ENCODE assay signal across 20 cellular contexts in genomic region chr4:125181804-125182203, GRCh38.
DNase-seq lines count a peak whose midpoint lies in the region; ATAC-seq and TF ChIP-seq lines count a peak whose summit lies in the region.
"Had no signal": no experiment of that assay in that cellular context is flagged by ENCODE, and none has a peak within 500 bp of the region (broad histone marks: within the 10 kb centered on the region; RNA-seq: fewer than 3 reads in every experiment).

No MANE protein-coding gene starts in this region.

- ATAC-seq in left lung, result peak; percentile 90
- ATAC-seq in lung (ENCODE audit: insufficient read depth, low FRiP score), result peak; percentile 66
- ATAC-seq in GM18868 (IDR thresholded peaks at IDR 0.05; ENCODE audit: unreplicated experiment), result no peak
- ATAC-seq in GM18502 (IDR thresholded peaks at IDR 0.05; ENCODE audit: poor library complexity, unreplicated experiment), result no peak

- 67 to 84% methylated on average over 3 of the region's 3 CpGs for WGBS in lung, 2 donors

- H3K27me3 ChIP-seq in left lung (no peaks in the 10 kb centered on the region), lung (ENCODE audit: control insufficient read depth, insufficient read depth) (no peaks in the 10 kb centered on the region)
- H3K27me3 ChIP-seq: BE2C, BLaER1 had no signal

- intact Hi-C loops in left lung (cut with DNase I), result no loop called here

- no peaks in the 10 kb centered on the region for H3K9me3 ChIP-seq in left lung
- no peaks in the 10 kb centered on the region for H3K9me3 ChIP-seq in lung (ENCODE audit: control insufficient read depth in 2 of 2, insufficient read depth in 1 of 2, low read length in 1 of 2)
- H3K9me3 ChIP-seq: BE2C, BLaER1 had no signal

- no peak overlapping the region for H3K27ac ChIP-seq in left lung
- H3K27ac ChIP-seq in lung (ENCODE audit: low read depth in 1 of 2, low read length in 1 of 2), result no peak overlapping the region
- H3K27ac ChIP-seq: BLaER1 had no signal

- DNase-seq in left lung (no peak), lung (ENCODE audit: low spot score) (no peak), EL (no peak)
- DNase-seq: 8988T; ACHN; BE2C; C1 segment of cervical spinal cord; CD4-positive, alpha-beta memory T cell; CD4-positive, CD25-positive, alpha-beta regulatory T cell; CD8-positive, alpha-beta memory T cell; COR-L47; DMS 273 treated with DMSO at 0.1 percent for 48 hours; DMS153; DMS53; DMS79; DND-41; GF-D8 had no signal

- H3K4me3 ChIP-seq in left lung, result no peak overlapping the region
- no peak overlapping the region for H3K4me3 ChIP-seq in lung
- H3K4me3 ChIP-seq: BLaER1 had no signal

- TF ChIP-seq CTCF in left lung (IDR thresholded peaks at IDR 0.05) (no peak), lung (IDR thresholded peaks at IDR 0.05; ENCODE audit: control extremely low read depth, extremely low read depth) (no peak)

- H3K4me1 ChIP-seq in left lung (no peaks in the 10 kb centered on the region), lung (ENCODE audit: control insufficient read depth in 2 of 2, insufficient read depth in 2 of 2, low read length in 2 of 2) (no peaks in the 10 kb centered on the region)
- H3K4me1 ChIP-seq: BE2C, BLaER1 had no signal

- H3K36me3 ChIP-seq in left lung (no peaks in the 10 kb centered on the region), lung (ENCODE audit: control insufficient read depth in 2 of 2, insufficient read depth in 2 of 2, low read length in 2 of 2) (no peaks in the 10 kb centered on the region)
- H3K36me3 ChIP-seq: BE2C, BLaER1 had no signal

Comparison
In these comparisons a context has a peak if more than half of its experiments do, and no peak if none do; other contexts are left out.
1. ATAC-seq: peak in left lung (single experiment) and lung (single experiment); none in GM18868 (single experiment) and GM18502 (single experiment).